ENCODE assay signal across 2 cellular contexts in the genomic region with DNA sequence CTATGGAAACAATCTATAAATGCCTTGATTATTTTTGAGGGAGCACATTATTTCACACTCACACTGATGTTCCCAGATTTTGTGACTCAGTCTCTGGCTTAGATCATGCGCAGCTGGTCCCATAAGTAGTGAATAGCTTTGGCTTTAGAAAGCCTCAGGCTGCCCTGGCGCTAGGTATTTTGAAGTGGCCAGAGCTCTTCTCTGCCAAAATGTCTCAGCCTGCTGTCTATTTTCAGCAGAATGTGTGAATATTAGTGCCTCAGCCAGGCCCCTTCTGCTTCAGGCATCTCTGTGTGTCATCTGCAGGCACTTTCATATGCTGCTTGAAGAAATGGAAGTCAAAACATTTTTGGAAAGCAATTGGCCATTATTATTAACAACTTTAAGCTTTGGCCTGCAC.
TF ChIP-seq lines count a peak whose summit lies in the region.

No MANE protein-coding gene starts in this region.

TF ChIP-seq in IMR-90, 13 proteins besides CTCF, POLR2A, EP300 and RAD21:
- TF ChIP-seq MAZ (IDR thresholded peaks at IDR 0.05; ENCODE audit: borderline replicate concordance, low read depth, low read length), result no peak
- TF ChIP-seq SMC3 (IDR thresholded peaks at IDR 0.05; ENCODE audit: low read depth, low read length), result no peak
- TF ChIP-seq, protein P1, sequence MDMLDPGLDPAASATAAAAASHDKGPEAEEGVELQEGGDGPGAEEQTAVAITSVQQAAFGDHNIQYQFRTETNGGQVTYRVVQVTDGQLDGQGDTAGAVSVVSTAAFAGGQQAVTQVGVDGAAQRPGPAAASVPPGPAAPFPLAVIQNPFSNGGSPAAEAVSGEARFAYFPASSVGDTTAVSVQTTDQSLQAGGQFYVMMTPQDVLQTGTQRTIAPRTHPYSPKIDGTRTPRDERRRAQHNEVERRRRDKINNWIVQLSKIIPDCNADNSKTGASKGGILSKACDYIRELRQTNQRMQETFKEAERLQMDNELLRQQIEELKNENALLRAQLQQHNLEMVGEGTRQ (IDR thresholded peaks at IDR 0.05; ENCODE audit: low read depth, low read length), result no peak
- no peak for TF ChIP-seq NFE2L2 (IDR thresholded peaks at IDR 0.05; ENCODE audit: low read depth, low read length)
- no peak for TF ChIP-seq RFX5 (IDR thresholded peaks at IDR 0.05; ENCODE audit: low read depth, low read length)
- TF ChIP-seq RCOR1 (IDR thresholded peaks at IDR 0.05; ENCODE audit: insufficient replicate concordance, low read length), result no peak
- no peak for TF ChIP-seq MAFK (IDR thresholded peaks at IDR 0.05; ENCODE audit: low read depth, low read length)
- no peak for TF ChIP-seq BHLHE40 (IDR thresholded peaks at IDR 0.05; ENCODE audit: low read depth, low read length)
- TF ChIP-seq, protein P2, sequence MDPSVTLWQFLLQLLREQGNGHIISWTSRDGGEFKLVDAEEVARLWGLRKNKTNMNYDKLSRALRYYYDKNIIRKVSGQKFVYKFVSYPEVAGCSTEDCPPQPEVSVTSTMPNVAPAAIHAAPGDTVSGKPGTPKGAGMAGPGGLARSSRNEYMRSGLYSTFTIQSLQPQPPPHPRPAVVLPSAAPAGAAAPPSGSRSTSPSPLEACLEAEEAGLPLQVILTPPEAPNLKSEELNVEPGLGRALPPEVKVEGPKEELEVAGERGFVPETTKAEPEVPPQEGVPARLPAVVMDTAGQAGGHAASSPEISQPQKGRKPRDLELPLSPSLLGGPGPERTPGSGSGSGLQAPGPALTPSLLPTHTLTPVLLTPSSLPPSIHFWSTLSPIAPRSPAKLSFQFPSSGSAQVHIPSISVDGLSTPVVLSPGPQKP (IDR thresholded peaks at IDR 0.05; ENCODE audit: borderline replicate concordance, low read depth, low read length), result no peak
- TF ChIP-seq FOS (IDR thresholded peaks at IDR 0.05; ENCODE audit: low read depth, low read length), result no peak
- TF ChIP-seq CHD1 (IDR thresholded peaks at IDR 0.05; ENCODE audit: low read depth, low read length), result no peak
- no peak for TF ChIP-seq CEBPB (IDR thresholded peaks at IDR 0.05; ENCODE audit: low read depth, low read length)
- TF ChIP-seq MXI1 (IDR thresholded peaks at IDR 0.05; ENCODE audit: borderline replicate concordance, low read depth, low read length), result no peak

TF ChIP-seq in K562, 482 proteins besides CTCF, POLR2A, EP300 and RAD21:
- TF ChIP-seq CEBPG (CRISPR knock-in tag; IDR thresholded peaks at IDR 0.05) (no peak), CEBPG (tag; conservative IDR thresholded peaks at IDR 0.05 in 1 of 2, IDR thresholded peaks at IDR 0.05 in 1 of 2) (no peak)
- TF ChIP-seq, protein P3, sequence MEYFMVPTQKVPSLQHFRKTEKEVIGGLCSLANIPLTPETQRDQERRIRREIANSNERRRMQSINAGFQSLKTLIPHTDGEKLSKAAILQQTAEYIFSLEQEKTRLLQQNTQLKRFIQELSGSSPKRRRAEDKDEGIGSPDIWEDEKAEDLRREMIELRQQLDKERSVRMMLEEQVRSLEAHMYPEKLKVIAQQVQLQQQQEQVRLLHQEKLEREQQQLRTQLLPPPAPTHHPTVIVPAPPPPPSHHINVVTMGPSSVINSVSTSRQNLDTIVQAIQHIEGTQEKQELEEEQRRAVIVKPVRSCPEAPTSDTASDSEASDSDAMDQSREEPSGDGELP (CRISPR knock-in tag; IDR thresholded peaks at IDR 0.05; ENCODE audit: borderline replicate concordance), result no peak
